Comparison of ENCODE assay signal across 31 cellular contexts in genomic region chr10:14114791-14115190, GRCh38.
"Had no signal": no experiment of that assay in that cellular context is flagged by ENCODE, and none has a peak within 500 bp of the region (broad histone marks: within the 10 kb centered on the region; RNA-seq: fewer than 3 reads in every experiment).

No MANE protein-coding gene starts in this region.

- H3K4me3 ChIP-seq: adrenal gland, ascending aorta, body of pancreas, breast epithelium, cardiac muscle cell had no signal

- H3K4me1 ChIP-seq: adrenal gland, ascending aorta, body of pancreas, breast epithelium had no signal

- DNase-seq: activated effector memory CD4-positive, alpha-beta T cell treated with anti-CD3 and anti-CD28 coated beads, Interleukin-2, amount 50 U/mL, for 16 hours; activated effector memory CD4-positive, alpha-beta T cell treated with Interleukin-2 at 50 U/mL for 16 hours; activated gamma-delta T cell; activated gamma-delta T cell treated with Interleukin-2 at 50 U/mL for 16 hours; activated naive CD4-positive, alpha-beta T cell; activated naive CD4-positive, alpha-beta T cell treated with anti-CD3 and anti-CD28 coated beads for 36 hours; activated naive CD4-positive, alpha-beta T cell treated with anti-CD3 and anti-CD28 coated beads, Interleukin-2, amount 10 ng/mL, durations not matched to agents 7 days and 5 days; activated naive CD4-positive, alpha-beta T cell treated with anti-CD3 and anti-CD28 coated beads, Interleukin-2, amount 50 U/mL, for 16 hours; activated naive CD4-positive, alpha-beta T cell treated with Interleukin-2 at 50 U/mL for 16 hours; activated naive CD8-positive, alpha-beta T cell treated with anti-CD3 and anti-CD28 coated beads for 36 hours; activated naive CD8-positive, alpha-beta T cell treated with anti-CD3 and anti-CD28 coated beads, Interleukin-2, amount 10 ng/mL, durations not matched to agents 7 days and 5 days; activated naive CD8-positive, alpha-beta T cell treated with anti-CD3 and anti-CD28 coated beads, Interleukin-2, amount 50 U/mL, for 24 hours; activated T-cell treated with anti-CD3 and anti-CD28 coated beads, Interleukin-2, amount 50 U/mL, for 24 hours; activated T-cell treated with anti-CD3 and anti-CD28 coated beads, Interleukin-2, amount 50 U/mL, for 4 hours; activated T-cell treated with anti-CD3 and anti-CD28 coated beads, Interleukin-2, amount 50 U/mL, for 48 hours; activated T-cell treated with anti-CD3 and anti-CD28 coated beads, Interleukin-2, amount 50 U/mL, for 72 hours; adrenal gland; amniotic stem cell; amygdala; anterior cingulate cortex; aorta; body of pancreas; brain microvascular endothelial cell; caudate nucleus; central memory CD4-positive, alpha-beta T cell; cerebellar nuclear complex had no signal

- H3K27ac ChIP-seq: adrenal gland, ascending aorta, body of pancreas, brain microvascular endothelial cell, breast epithelium, cardiac muscle cell had no signal

- ATAC-seq: activated naive CD4-positive, alpha-beta T cell treated with anti-CD3 and anti-CD28 coated beads, Interleukin-2, amount 50 U/mL, for 72 hours; activated naive CD8-positive, alpha-beta T cell treated with anti-CD3 and anti-CD28 coated beads, Interleukin-2, amount 50 U/mL, for 24 hours; activated T-cell treated with anti-CD3 and anti-CD28 coated beads, Interleukin-2, amount 50 U/mL, for 4 hours; activated T-cell treated with anti-CD3 and anti-CD28 coated beads, Interleukin-2, amount 50 U/mL, for 72 hours; activated T-helper 17 cell treated with anti-CD3 and anti-CD28 coated beads, Interleukin-2, amount 50 U/mL, for 72 hours; body of pancreas had no signal

- H3K9me3 ChIP-seq: adrenal gland, ascending aorta, body of pancreas, breast epithelium had no signal

- H3K27me3 ChIP-seq: adrenal gland, ascending aorta, body of pancreas, breast epithelium, cardiac muscle cell had no signal

- H3K36me3 ChIP-seq: adrenal gland, ascending aorta, brain microvascular endothelial cell, breast epithelium, cardiac muscle cell had no signal
